ENCODE assay signal across 9 cellular contexts in genomic region chr1:19467199-19468187, GRCh38. TPM values are rescaled to one million over a fixed set of nuclear protein-coding genes. Genes with fewer than 3 reads are reported as not detected.
A peak's percentile ranks its signal among the peaks of the same experiment; 100 is the strongest.
DNase-seq lines count a peak whose midpoint lies in the region; ATAC-seq and TF ChIP-seq lines count a peak whose summit lies in the region.
"Had no signal": no experiment of that assay in that cellular context is flagged by ENCODE, and none has a peak within 500 bp of the region (broad histone marks: within the 10 kb centered on the region; RNA-seq: fewer than 3 reads in every experiment).

No MANE protein-coding gene starts in this region.

- peak in 2 of 3 donors; percentile 59 to 81 for DNase-seq in Peyer's patch
- no peak for DNase-seq in natural killer cell
- no peak for DNase-seq in Ammon's horn (ENCODE audit: low spot score)
- DNase-seq in stimulated activated CD8-positive, alpha-beta memory T cell treated with anti-CD3 and anti-CD28 coated beads, Interleukin-4, amount 100 ng/mL, for 48 hours, result no peak
- no peak for DNase-seq in germinal center (ENCODE audit: low spot score)

- H3K9ac ChIP-seq in BLaER1, result no peak overlapping the region
- peak overlapping the region; percentile 55 to 81 for H3K9ac ChIP-seq in duodenal mucosa (ENCODE audit: low read depth in 1 of 2, low read length in 2 of 2)

- TF ChIP-seq CTCF in Peyer's patch (IDR thresholded peaks at IDR 0.05) (no peak), natural killer cell (IDR thresholded peaks at IDR 0.05) (no peak)

- H3K36me3 ChIP-seq in BLaER1 (peaks cover 37% of the 10 kb centered on the region; the same call in 1 of the 2 replicates), Peyer's patch (no peaks in the 10 kb centered on the region), duodenal mucosa (ENCODE audit: control insufficient read depth in 1 of 2, insufficient read depth in 2 of 2, low read length in 2 of 2) (peaks cover 6% of the 10 kb centered on the region in 2 donors)

- H3K4me3 ChIP-seq in BLaER1 (no peak overlapping the region), Peyer's patch (no peak overlapping the region), duodenal mucosa (ENCODE audit: low read depth in 1 of 2, low read length in 2 of 2) (peak overlapping the region; percentile 45 to 52)
- H3K4me3 ChIP-seq: upper lobe of right lung had no signal

- no peaks in the 10 kb centered on the region for H3K36me3 Mint-ChIP-seq in natural killer cell

- H3K27ac Mint-ChIP-seq in natural killer cell, result peak overlapping the region; percentile 90 to 92

- H3K27me3 Mint-ChIP-seq in natural killer cell (ENCODE audit: low read depth in 2 of 2), result no peaks in the 10 kb centered on the region

- peaks cover 78 to 83% of the 10 kb centered on the region in 2 donors for H3K4me1 Mint-ChIP-seq in natural killer cell

- ATAC-seq in natural killer cell (no peak), GM18498 (IDR thresholded peaks at IDR 0.05; ENCODE audit: unreplicated experiment) (no peak)

- H3K4me3 Mint-ChIP-seq in natural killer cell, result peak overlapping the region; percentile 80

- H3K4me1 ChIP-seq in BLaER1, result peaks cover 75% of the 10 kb centered on the region
- H3K4me1 ChIP-seq in Peyer's patch, result peaks cover 19 to 85% (median 55%) of the 10 kb centered on the region in 4 donors
- peaks cover 80 to 91% of the 10 kb centered on the region in 2 donors for H3K4me1 ChIP-seq in duodenal mucosa (ENCODE audit: control insufficient read depth in 1 of 2, insufficient read depth in 2 of 2, low read length in 2 of 2)

- intact Hi-C loops in natural killer cell (cut with micrococcal nuclease), result no loop called here

- peak overlapping the region; percentile 87 for H3K4me2 ChIP-seq in BLaER1

- no peaks in the 10 kb centered on the region for H3K9me3 Mint-ChIP-seq in natural killer cell

- H3K27me3 ChIP-seq in BLaER1 (no peaks in the 10 kb centered on the region), Peyer's patch (no peaks in the 10 kb centered on the region), duodenal mucosa (ENCODE audit: control insufficient read depth in 1 of 2, insufficient read depth in 2 of 2, low read length in 2 of 2) (no peaks in the 10 kb centered on the region)
- H3K27me3 ChIP-seq: upper lobe of right lung had no signal

- peaks cover 100% of the 10 kb centered on the region for H4K20me1 ChIP-seq in BLaER1

- H3K27ac ChIP-seq in BLaER1 (no peak overlapping the region), Peyer's patch (peak overlapping the region; percentile 83 to 94 (median 88)), duodenal mucosa (ENCODE audit: low read depth, low read length) (peak overlapping the region; percentile 87)

- peak in 1 of 2 donors; percentile 9 for TF ChIP-seq POLR2A in Peyer's patch (IDR thresholded peaks at IDR 0.05)

- peaks cover 6% of the 10 kb centered on the region; the same call in 1 of the 2 replicates for H3K9me3 ChIP-seq in BLaER1
- no peaks in the 10 kb centered on the region for H3K9me3 ChIP-seq in Peyer's patch
- H3K9me3 ChIP-seq in duodenal mucosa (ENCODE audit: control insufficient read depth in 1 of 2, low read length in 2 of 2), result no peaks in the 10 kb centered on the region
- H3K9me3 ChIP-seq: upper lobe of right lung had no signal

RNA-seq across cellular contexts. Expression of gene CAPZB, which starts 17.8 kb away (rescaled TPM):
- 100 to 1,000 TPM; 107 to 210 (median 119) TPM for total RNA-seq in Peyer's patch
- 100 to 1,000 TPM; 369 to 393 (median 375) TPM for total RNA-seq in natural killer cell

Comparison
In these comparisons a context has a peak if more than half of its experiments do, and no peak if none do; other contexts are left out.
1. H3K4me3 ChIP-seq: peak in duodenal mucosa (2 of 2); none in BLaER1 (single experiment) and Peyer's patch (0 of 4).
2. DNase-seq: peak in Peyer's patch (2 of 3); none in natural killer cell (single experiment), Ammon's horn (single experiment), stimulated activated CD8-positive, alpha-beta memory T cell treated with anti-CD3 and anti-CD28 coated beads, Interleukin-4, amount 100 ng/mL, for 48 hours (single experiment) and germinal center (single experiment).